8 cellular contexts compared by ENCODE assay signal in the genomic region with DNA sequence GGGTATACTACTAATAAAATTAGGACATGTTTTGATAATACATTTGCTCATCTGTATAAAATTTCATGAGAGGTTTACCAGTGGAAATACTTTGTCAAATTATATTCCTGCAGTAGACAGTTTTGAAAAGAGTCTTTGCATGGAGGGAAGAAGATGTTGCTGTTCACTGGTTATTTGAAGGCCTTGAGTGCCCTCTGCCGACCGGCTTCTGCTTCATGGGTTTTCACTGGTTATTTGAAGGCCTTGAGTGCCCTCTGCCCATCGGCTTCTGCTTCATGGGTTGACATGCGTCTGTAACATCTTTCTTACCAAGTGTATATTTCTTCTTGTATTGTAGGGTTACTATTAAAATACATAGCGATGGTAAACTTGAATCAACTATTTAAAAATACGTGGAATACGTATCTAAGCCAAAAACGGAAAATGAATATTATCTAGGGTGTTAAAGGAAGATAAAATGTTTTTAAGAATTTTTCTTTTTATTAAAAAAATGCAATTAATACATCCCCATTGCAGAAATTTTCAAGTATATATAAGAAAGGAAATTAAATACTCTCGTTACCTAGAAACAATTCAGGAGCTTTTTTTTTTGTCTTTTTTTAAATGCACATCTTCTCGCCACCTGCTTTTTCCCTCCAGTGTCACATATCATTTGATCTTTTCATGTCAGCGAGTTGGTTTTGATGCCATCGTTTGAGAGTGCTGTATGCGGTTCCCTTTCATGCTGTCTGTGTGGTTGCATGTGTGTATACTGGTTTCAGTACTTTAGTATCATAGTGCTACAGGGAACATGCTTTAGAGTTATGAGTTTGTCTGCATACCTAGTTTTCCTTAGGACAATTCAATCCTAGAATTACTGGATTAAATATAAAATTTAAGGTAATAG.
DNase-seq lines count a peak whose midpoint lies in the region; ATAC-seq lines count a peak whose summit lies in the region.

No MANE protein-coding gene starts in this region.

- peaks cover 39% of the 10 kb centered on the region for H3K36me3 Mint-ChIP-seq in activated CD4-positive, alpha-beta memory T cell treated with anti-CD3 and anti-CD28 coated beads for 36 hours

- no peak overlapping the region for H3K4me2 ChIP-seq in mesendoderm (ENCODE audit: low read length)

- H3K4me1 Mint-ChIP-seq in activated CD4-positive, alpha-beta memory T cell treated with anti-CD3 and anti-CD28 coated beads for 36 hours (ENCODE audit: low read depth) = peaks cover 51% of the 10 kb centered on the region

- H3K27ac Mint-ChIP-seq in activated CD4-positive, alpha-beta memory T cell treated with anti-CD3 and anti-CD28 coated beads for 36 hours = peak overlapping the region; percentile 39

- no peak overlapping the region for H3K27ac ChIP-seq in effector memory CD4-positive, alpha-beta T cell (ENCODE audit: insufficient read depth, low read length, poor library complexity, severe bottlenecking)
- H3K27ac ChIP-seq in mesendoderm (ENCODE audit: low read depth, low read length) = no peak overlapping the region

- H4K5ac ChIP-seq in mesendoderm (ENCODE audit: low read length) = no peak overlapping the region

- no peak overlapping the region for H2AK5ac ChIP-seq in mesendoderm (ENCODE audit: low read length)

- H2BK5ac ChIP-seq in mesendoderm (ENCODE audit: low read length) = no peak overlapping the region

- no peak overlapping the region for H3K4me3 Mint-ChIP-seq in activated CD4-positive, alpha-beta memory T cell treated with anti-CD3 and anti-CD28 coated beads for 36 hours

- no peaks in the 10 kb centered on the region for H3K9me3 Mint-ChIP-seq in activated CD4-positive, alpha-beta memory T cell treated with anti-CD3 and anti-CD28 coated beads for 36 hours

- POLR2A ChIA-PET in activated CD4-positive, alpha-beta memory T cell treated with anti-CD3 and anti-CD28 coated beads for 36 hours (lab: Charles Lee) = no interaction called here

- intact Hi-C loops in activated CD4-positive, alpha-beta memory T cell treated with anti-CD3 and anti-CD28 coated beads for 36 hours (cut with micrococcal nuclease) = loop anchor here (1.0 to 10.0 kb wide), 3 partner anchors 94 to 264 kb away; partner anchors contain the start of gene RBM33

- H2BK120ac ChIP-seq in mesendoderm (ENCODE audit: low read depth, low read length) = no peak overlapping the region

- H3K4ac ChIP-seq in mesendoderm (ENCODE audit: low read depth, low read length) = no peak overlapping the region

- no peak overlapping the region for H4K8ac ChIP-seq in mesendoderm (ENCODE audit: low read depth, low read length)

- no peak overlapping the region for H3K18ac ChIP-seq in mesendoderm (ENCODE audit: low read length)

- peaks cover 9% of the 10 kb centered on the region for H3K79me1 ChIP-seq in mesendoderm (ENCODE audit: low read length)

- H3K4me3 ChIP-seq in effector memory CD4-positive, alpha-beta T cell (ENCODE audit: insufficient read depth, low read depth, low read length, poor library complexity, severe bottlenecking) = no peak overlapping the region
- no peak overlapping the region for H3K4me3 ChIP-seq in mesendoderm (ENCODE audit: low read length)

- H3K27me3 Mint-ChIP-seq in activated CD4-positive, alpha-beta memory T cell treated with anti-CD3 and anti-CD28 coated beads for 36 hours = no peaks in the 10 kb centered on the region

- H3K36me3 ChIP-seq in effector memory CD4-positive, alpha-beta T cell (ENCODE audit: control insufficient read depth, insufficient read depth, low read length) = peaks cover 43% of the 10 kb centered on the region
- H3K36me3 ChIP-seq in mesendoderm (ENCODE audit: control insufficient read depth, insufficient read depth, low read length) = peaks cover 5% of the 10 kb centered on the region

- no peak overlapping the region for H3K23ac ChIP-seq in mesendoderm (ENCODE audit: low read length)

- peak; percentile 55 for ATAC-seq in HG02763 (IDR thresholded peaks at IDR 0.05; ENCODE audit: unreplicated experiment)

- no peaks in the 10 kb centered on the region for H3K79me2 ChIP-seq in mesendoderm (ENCODE audit: control insufficient read depth, insufficient read depth, low read length)

- WGBS in mesendoderm (ENCODE audit: extremely low coverage, insufficient coverage, low lambda C conversion rate) = no CpG with 5 or more reads among the region's 13 CpGs

- H3K9ac ChIP-seq in mesendoderm (ENCODE audit: low read length) = no peak overlapping the region

- no peaks in the 10 kb centered on the region for H3K4me1 ChIP-seq in effector memory CD4-positive, alpha-beta T cell (ENCODE audit: control insufficient read depth, insufficient read depth, low read length, poor library complexity, severe bottlenecking)
- H3K4me1 ChIP-seq in mesendoderm (ENCODE audit: control insufficient read depth, low read depth, low read length) = no peaks in the 10 kb centered on the region

- no peak overlapping the region for H2BK15ac ChIP-seq in mesendoderm (replicated peaks; ENCODE audit: low read depth)

- H3K27me3 ChIP-seq in effector memory CD4-positive, alpha-beta T cell (replicated peaks; ENCODE audit: control insufficient read depth, insufficient read depth, low read length, poor library complexity, severe bottlenecking) = no peaks in the 10 kb centered on the region
- no peaks in the 10 kb centered on the region for H3K27me3 ChIP-seq in mesendoderm (ENCODE audit: insufficient read depth, low read length, poor library complexity)

- no peak overlapping the region for H3K56ac ChIP-seq in mesendoderm (ENCODE audit: low read length)

- DNase-seq in ELR (ENCODE audit: low read depth) (peak; percentile 68), NCI-H446 treated with DMSO at 0.1 percent for 48 hours (lab: John Stamatoyannopoulos, UW) (peak; percentile 29), mesendoderm (peak; percentile 73), SKM-1 (lab: John Stamatoyannopoulos, UW; ENCODE audit: unreplicated experiment) (no peak)
- DNase-seq in activated CD4-positive, alpha-beta memory T cell treated with anti-CD3 and anti-CD28 coated beads for 36 hours = peak; percentile 83
- peak in 2 of 3 donors; percentile 27 to 46 for DNase-seq in effector memory CD4-positive, alpha-beta T cell
- DNase-seq in stimulated activated CD8-positive, alpha-beta memory T cell treated with anti-CD3 and anti-CD28 coated beads, Interleukin-7, amount 100 ng/mL, for 1 hour (ENCODE audit: low read depth in 2 of 2) = peak; percentile 17 to 34

- CTCF ChIA-PET in activated CD4-positive, alpha-beta memory T cell treated with anti-CD3 and anti-CD28 coated beads for 36 hours (lab: Charles Lee) = interaction anchor here (0.6 to 6.1 kb wide), 8 partner anchors 8 to 811 kb away, joined by 3 to 58 read pairs (median 3); no protein-coding TSS in a partner anchor

- no peaks in the 10 kb centered on the region for H3K9me3 ChIP-seq in effector memory CD4-positive, alpha-beta T cell (ENCODE audit: control insufficient read depth, low read length)
